In the genomic region with DNA sequence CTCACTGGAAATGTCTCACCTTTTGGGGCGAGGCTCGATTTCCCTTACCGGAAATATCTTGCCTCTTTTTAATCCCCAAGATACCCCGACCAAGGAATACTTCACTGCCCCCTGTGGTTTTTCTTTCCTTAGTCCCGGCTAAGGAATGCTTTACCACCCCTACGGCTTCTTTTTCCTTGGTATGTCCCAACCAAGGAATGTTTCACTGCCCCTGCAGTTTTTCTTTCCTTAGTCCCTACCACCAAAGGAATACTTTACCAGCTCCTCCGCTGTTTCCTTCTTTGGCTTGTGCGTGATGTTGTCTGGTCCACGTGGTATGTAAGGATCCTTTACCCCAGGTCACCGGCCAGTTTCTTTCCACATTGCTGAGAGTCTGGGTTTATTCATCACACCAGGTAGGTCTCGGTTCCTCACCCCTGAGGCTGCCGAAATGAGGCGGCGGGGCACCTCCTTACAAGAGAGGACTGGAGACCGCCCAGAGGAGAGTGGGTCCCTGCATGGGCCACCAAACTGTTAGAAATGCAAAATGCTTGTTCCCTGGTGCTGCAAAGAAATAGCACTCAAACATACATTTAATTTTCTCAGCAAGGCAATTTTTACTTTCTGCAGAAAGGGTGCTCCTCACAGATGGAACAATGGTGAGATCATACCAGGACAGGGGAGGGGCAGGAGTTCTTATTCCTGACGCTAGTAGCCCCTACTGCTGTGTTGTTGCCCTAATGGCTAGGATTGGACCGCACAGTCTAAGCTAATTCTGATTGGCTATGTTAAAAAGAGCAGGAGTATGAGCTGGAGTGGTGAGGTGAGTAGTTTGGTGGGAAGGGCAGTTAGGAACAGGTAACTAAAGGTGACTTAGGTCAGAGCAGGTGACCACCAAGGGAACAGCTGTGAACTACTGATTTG, we compare ENCODE assay signal across 1 cellular context.
TF ChIP-seq lines count a peak whose summit lies in the region.

No MANE protein-coding gene starts in this region.

TF ChIP-seq in HepG2, 621 proteins besides CTCF, POLR2A, EP300 and RAD21:
- TF ChIP-seq CENPBD1 (CRISPR knock-in tag; IDR thresholded peaks at IDR 0.05; ENCODE audit: borderline replicate concordance, low read depth): no peak
- no peak for TF ChIP-seq ZFX (CRISPR knock-in tag; IDR thresholded peaks at IDR 0.05; ENCODE audit: low read depth)
- peak; percentile 100 for TF ChIP-seq ZNF562 (CRISPR knock-in tag; IDR thresholded peaks at IDR 0.05; ENCODE audit: borderline replicate concordance)
- peak; percentile 93 for TF ChIP-seq ZNF280D (CRISPR knock-in tag; IDR thresholded peaks at IDR 0.05)
- TF ChIP-seq SETDB1 (CRISPR knock-in tag; IDR thresholded peaks at IDR 0.05; ENCODE audit: borderline replicate concordance): peak; percentile 92
- TF ChIP-seq ZMYM2 (CRISPR knock-in tag; IDR thresholded peaks at IDR 0.05): peak; percentile 57; the same call in 1 of the 2 replicates
- TF ChIP-seq, protein P1, sequence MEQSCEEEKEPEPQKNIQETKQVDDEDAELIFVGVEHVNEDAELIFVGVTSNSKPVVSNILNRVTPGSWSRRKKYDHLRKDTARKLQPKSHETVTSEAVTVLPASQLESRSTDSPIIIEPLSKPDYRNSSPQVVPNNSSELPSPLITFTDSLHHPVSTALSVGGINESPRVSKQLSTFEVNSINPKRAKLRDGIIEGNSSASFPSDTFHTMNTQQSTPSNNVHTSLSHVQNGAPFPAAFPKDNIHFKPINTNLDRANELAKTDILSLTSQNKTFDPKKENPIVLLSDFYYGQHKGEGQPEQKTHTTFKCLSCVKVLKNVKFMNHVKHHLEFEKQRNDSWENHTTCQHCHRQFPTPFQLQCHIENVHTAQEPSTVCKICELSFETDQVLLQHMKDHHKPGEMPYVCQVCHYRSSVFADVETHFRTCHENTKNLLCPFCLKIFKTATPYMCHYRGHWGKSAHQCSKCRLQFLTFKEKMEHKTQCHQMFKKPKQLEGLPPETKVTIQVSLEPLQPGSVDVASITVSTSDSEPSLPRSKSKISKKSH (CRISPR knock-in tag; IDR thresholded peaks at IDR 0.05; ENCODE audit: borderline replicate concordance): peak; percentile 51; the same call in 1 of the 2 replicates
